Comparison of ENCODE assay signal across 19 cellular contexts in genomic region chr5:618450-618849, GRCh38. TPM values are rescaled to one million over a fixed set of nuclear protein-coding genes. Genes with fewer than 3 reads are reported as not detected.
DNase-seq lines count a peak whose midpoint lies in the region; ATAC-seq and TF ChIP-seq lines count a peak whose summit lies in the region.
"Had no signal": no experiment of that assay in that cellular context is flagged by ENCODE, and none has a peak within 500 bp of the region (broad histone marks: within the 10 kb centered on the region; RNA-seq: fewer than 3 reads in every experiment).

No MANE protein-coding gene starts in this region.

- H3K23ac ChIP-seq in IMR-90 (ENCODE audit: low read depth, low read length): no peak overlapping the region

- H4K20me1 ChIP-seq in IMR-90 (ENCODE audit: insufficient read depth, low read length): no peaks in the 10 kb centered on the region

- dilution Hi-C loops in IMR-90 (cut with HindIII; ENCODE audit: low sequenced_read_pairs, unreplicated experiment): no loop called here

- H3K9ac ChIP-seq in IMR-90 (ENCODE audit: low read depth, low read length): no peak overlapping the region
- H3K9ac ChIP-seq: KMS-11 had no signal

- no peak overlapping the region for H3K4ac ChIP-seq in IMR-90 (ENCODE audit: low read depth, low read length)

- H3K18ac ChIP-seq in IMR-90 (ENCODE audit: low read depth, low read length): no peak overlapping the region

- POLR2A ChIA-PET in IMR-90 (lab: Charles Lee; ENCODE audit: unreplicated experiment): no interaction called here
- POLR2A ChIA-PET in MCF 10A (lab: Yijun Ruan, JAX): no interaction called here

- H3K36me3 ChIP-seq in IMR-90 (ENCODE audit: control insufficient read depth, insufficient read depth, low read length): peaks cover 8% of the 10 kb centered on the region
- peaks cover 0 to 14% (median 0%) of the 10 kb centered on the region in 3 donors for H3K36me3 ChIP-seq in Peyer's patch
- peaks cover 0 to 59% (median 27%) of the 10 kb centered on the region in 6 donors for H3K36me3 ChIP-seq in spleen

- 100% methylated on average over 2 of the region's 5 CpGs; no CpG with 5 or more reads in 1 of the 2 experiments for WGBS in IMR-90 (ENCODE audit: extremely low coverage in 2 of 2, insufficient read length in 1 of 2), 2 experiments
- 94 to 99% (median 95%) methylated on average over 5 of the region's 5 CpGs for WGBS in spleen, 5 donors

- H2AK5ac ChIP-seq in IMR-90 (ENCODE audit: low read depth, low read length): no peak overlapping the region

- H3K27ac ChIP-seq in IMR-90 (ENCODE audit: insufficient read depth, low read length) (no peak overlapping the region), Peyer's patch (no peak overlapping the region), spleen (no peak overlapping the region)
- H3K27ac ChIP-seq: A549, KMS-11, SJSA1 had no signal

- no peak overlapping the region for H4K8ac ChIP-seq in IMR-90 (ENCODE audit: low read depth in 2 of 2, low read length in 2 of 2)

- peaks cover 10% of the 10 kb centered on the region for H3K9me3 Mint-ChIP-seq in MCF 10A (ENCODE audit: unreplicated experiment)

- no peak overlapping the region for H4K91ac ChIP-seq in IMR-90 (ENCODE audit: insufficient read depth, low read depth, low read length)

- ATAC-seq in IMR-90 (ENCODE audit: low read depth): no peak
- no peak for ATAC-seq in GM19395 (IDR thresholded peaks at IDR 0.05; ENCODE audit: unreplicated experiment)
- no peak for ATAC-seq in GM19455 (IDR thresholded peaks at IDR 0.05; ENCODE audit: unreplicated experiment)
- ATAC-seq: A549, Right ventricle myocardium inferior had no signal

- no peak overlapping the region for H2AFZ ChIP-seq in IMR-90 (replicated peaks; ENCODE audit: low read length, poor library complexity)

- H3K79me1 ChIP-seq in IMR-90 (ENCODE audit: low read depth in 1 of 2, low read length in 2 of 2): peaks cover 17 to 19% of the 10 kb centered on the region in 2 experiments

- intact Hi-C loops in IMR-90 (cut with micrococcal nuclease) (loop anchor here (10.0 kb wide), 1 partner anchor 304 kb away; no protein-coding TSS in a partner anchor), spleen (cut with DNase I; ENCODE audit: low total_unique reads) (no loop called here), MCF 10A (cut with micrococcal nuclease) (no loop called here)

- H2BK15ac ChIP-seq in IMR-90 (ENCODE audit: low read depth, low read length): no peak overlapping the region

- H3K14ac ChIP-seq in IMR-90 (replicated peaks; ENCODE audit: low read depth, low read length): no peak overlapping the region

- BruUV-seq in IMR-90 (replicated peaks; lab: Mats Ljungman, UMichigan) (no TSS peak), MCF 10A (replicated peaks; lab: Mats Ljungman, UMichigan) (no TSS peak)

- no peak overlapping the region for H2BK120ac ChIP-seq in IMR-90 (ENCODE audit: low read depth, low read length)

- H2BK20ac ChIP-seq in IMR-90 (ENCODE audit: low read depth, low read length): no peak overlapping the region

- no peaks in the 10 kb centered on the region for H3K27me3 Mint-ChIP-seq in MCF 10A (ENCODE audit: insufficient read depth, unreplicated experiment)

- H3K4me3 ChIP-seq in IMR-90 (ENCODE audit: insufficient read depth, low read depth, low read length) (no peak overlapping the region), Peyer's patch (no peak overlapping the region), spleen (no peak overlapping the region)
- H3K4me3 ChIP-seq: A549, SJSA1 had no signal

- no peak overlapping the region for H3K4me3 Mint-ChIP-seq in MCF 10A (ENCODE audit: unreplicated experiment)

- no peak overlapping the region for H3K56ac ChIP-seq in IMR-90 (ENCODE audit: extremely low read depth, insufficient read depth, low read length)

- H3K4me1 ChIP-seq in IMR-90 (ENCODE audit: control insufficient read depth, insufficient read depth, low read length): no peaks in the 10 kb centered on the region
- H3K4me1 ChIP-seq in Peyer's patch: no peaks in the 10 kb centered on the region
- H3K4me1 ChIP-seq in spleen: peaks cover 0 to 13% (median 5%) of the 10 kb centered on the region in 6 donors
- H3K4me1 ChIP-seq: A549, BE2C, SJSA1 had no signal

- H3K9me3 ChIP-seq in IMR-90 (ENCODE audit: control insufficient read depth, insufficient read depth, low read length) (no peaks in the 10 kb centered on the region), Peyer's patch (no peaks in the 10 kb centered on the region), spleen (no peaks in the 10 kb centered on the region)
- H3K9me3 ChIP-seq: BE2C, SJSA1 had no signal

- TF ChIP-seq CTCF in IMR-90 (conservative IDR thresholded peaks at IDR 0.05; ENCODE audit: low read depth, low read length) (no peak), Peyer's patch (IDR thresholded peaks at IDR 0.05) (no peak), spleen (IDR thresholded peaks at IDR 0.05 in 8 of 11, conservative IDR thresholded peaks at IDR 0.05 in 3 of 11) (no peak), MCF 10A (IDR thresholded peaks at IDR 0.05; ENCODE audit: unreplicated experiment) (no peak)

- TF ChIP-seq POLR2A in IMR-90 (IDR thresholded peaks at IDR 0.05; ENCODE audit: low read depth, low read length) (no peak), Peyer's patch (IDR thresholded peaks at IDR 0.05) (no peak), spleen (IDR thresholded peaks at IDR 0.05) (no peak)

- H3K27ac Mint-ChIP-seq in MCF 10A (ENCODE audit: low read depth, unreplicated experiment): no peak overlapping the region

- DNase-seq in IMR-90 (no peak), Peyer's patch (peak in 2 of 3 donors; percentile 8 to 13), mesenteric fat pad (ENCODE audit: low spot score) (peak; percentile 79), spleen (peak; percentile 35), MCF 10A (ENCODE audit: unreplicated experiment) (no peak)
- DNase-seq: BE2C, EL, GF-D8, H7, NCI-H1694, NCI-H2081, NCI-H446, NCI-H526 had no signal

- H3K4me1 Mint-ChIP-seq in MCF 10A (ENCODE audit: insufficient read depth, unreplicated experiment): peaks cover 11% of the 10 kb centered on the region

- no peak for TF ChIP-seq RAD21 in IMR-90 (IDR thresholded peaks at IDR 0.05; ENCODE audit: low read length)

- no peak overlapping the region for H2BK5ac ChIP-seq in IMR-90 (ENCODE audit: low read depth, low read length, poor library complexity, severe bottlenecking)

- no peak overlapping the region for H3K4me2 ChIP-seq in IMR-90 (ENCODE audit: low read depth, low read length)
- H3K4me2 ChIP-seq: A549, KMS-11 had no signal

- CTCF ChIA-PET in IMR-90 (lab: Yijun Ruan, JAX): no interaction called here
- CTCF ChIA-PET in MCF 10A (lab: Yijun Ruan, JAX): no interaction called here

- no peak overlapping the region for H4K5ac ChIP-seq in IMR-90 (ENCODE audit: low read depth, low read length)

- H3K9me1 ChIP-seq in IMR-90 (ENCODE audit: insufficient read depth, low read length): no peaks in the 10 kb centered on the region

- H3K27me3 ChIP-seq in IMR-90 (ENCODE audit: control insufficient read depth, insufficient read depth, low read length): no peaks in the 10 kb centered on the region
- H3K27me3 ChIP-seq in Peyer's patch: no peaks in the 10 kb centered on the region
- H3K27me3 ChIP-seq in spleen (replicated peaks in 1 of 7): no peaks in the 10 kb centered on the region
- H3K27me3 ChIP-seq: BE2C, SJSA1 had no signal

- no peak overlapping the region for H2AK9ac ChIP-seq in IMR-90 (replicated peaks; ENCODE audit: low read depth, low read length, poor library complexity)

- H3K36me3 Mint-ChIP-seq in MCF 10A (ENCODE audit: insufficient read depth, unreplicated experiment): peaks cover 24% of the 10 kb centered on the region

- in situ Hi-C loops in IMR-90 (cut with MboI; ENCODE audit: low sequenced_read_pairs): no loop called here

TF ChIP-seq in IMR-90, 13 proteins besides CTCF, POLR2A, EP300 and RAD21:
- TF ChIP-seq CHD1 (IDR thresholded peaks at IDR 0.05; ENCODE audit: low read depth, low read length): no peak
- TF ChIP-seq FOS (IDR thresholded peaks at IDR 0.05; ENCODE audit: low read depth, low read length): no peak
- TF ChIP-seq CEBPB (IDR thresholded peaks at IDR 0.05; ENCODE audit: low read depth, low read length): peak; percentile 78

RNA-seq across cellular contexts. Expression of gene CEP72, which starts 6.3 kb away (rescaled TPM):
- 2.8 and 2.9 TPM in 2 replicates for total RNA-seq in IMR-90 (2012; rRNA removed)
- 4.3 and 5.2 TPM in 2 replicates for polyA plus RNA-seq in IMR-90 (2012; rRNA removed)
- polyA plus RNA-seq in IMR-90 (2012; cell fraction: cytosol; rRNA removed): 1.8 and 3.9 TPM in 2 replicates
- 8.1 and 8.8 TPM in 2 replicates for polyA plus RNA-seq in IMR-90 (2012; cell fraction: nucleus; rRNA removed; ENCODE audit: low replicate concordance)
- total RNA-seq in Peyer's patch: 10 to 100 TPM in 1 of 4 donors, 1 to 10 TPM in 3; 2.2 to 33.8 (median 4.5) TPM
- total RNA-seq in mesenteric fat pad: 2.0 TPM
- total RNA-seq in spleen: 10 to 100 TPM in 4 of 7 donors, 1 to 10 TPM in 3; 8.5 to 13.1 (median 10.4) TPM
- polyA plus RNA-seq in spleen: 1 to 10 TPM; 2.1 to 4.5 (median 2.9) TPM
- total RNA-seq in MCF 10A (2022): 16.4 and 16.7 TPM in 2 replicates

Comparison
In these comparisons a context has a peak if more than half of its experiments do, and no peak if none do; other contexts are left out.
1. DNase-seq: peak in Peyer's patch (2 of 3), mesenteric fat pad (single experiment) and spleen (single experiment); none in IMR-90 (single experiment) and MCF 10A (single experiment).